In the genomic region with DNA sequence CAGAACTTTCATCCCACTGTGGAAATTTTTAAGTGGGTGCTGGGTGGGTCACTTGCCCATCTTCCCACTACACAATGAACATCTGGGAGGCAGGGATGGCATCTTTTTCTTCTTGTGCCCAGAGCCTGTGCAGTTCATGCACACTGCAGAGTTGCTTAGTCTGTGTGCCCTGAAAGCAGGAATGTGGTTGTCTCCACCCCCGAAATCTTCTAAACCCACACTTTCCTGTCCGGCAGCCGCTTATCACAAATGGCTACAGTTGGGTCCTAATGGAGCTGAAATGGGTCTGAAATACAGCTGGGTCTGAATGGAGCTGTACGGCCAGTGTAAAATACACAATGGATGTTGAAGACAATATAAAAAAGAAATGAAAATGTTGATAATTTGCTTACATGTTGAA, we compare ENCODE assay signal across 28 cellular contexts.
"Had no signal": no experiment of that assay in that cellular context is flagged by ENCODE, and none has a peak within 500 bp of the region (broad histone marks: within the 10 kb centered on the region; RNA-seq: fewer than 3 reads in every experiment).

No MANE protein-coding gene starts in this region.

- H3K27ac ChIP-seq: brain microvascular endothelial cell, esophagus muscularis mucosa, foreskin keratinocyte, gastrocnemius medialis, heart left ventricle had no signal

- DNase-seq: activated CD4-positive, alpha-beta memory T cell treated with anti-CD3 and anti-CD28 coated beads, Interleukin-2, amount 10 ng/mL, durations not matched to agents 7 days and 5 days; activated CD4-positive, alpha-beta T cell treated with anti-CD3 and anti-CD28 coated beads for 36 hours; activated CD4-positive, alpha-beta T cell treated with anti-CD3 and anti-CD28 coated beads, Interleukin-2, amount 10 ng/mL, durations not matched to agents 7 days and 5 days; activated CD4-positive, alpha-beta T cell treated with anti-CD3 and anti-CD28 coated beads, Interleukin-2, amount 50 U/mL, for 4 hours; activated CD4-positive, CD25-positive, alpha-beta regulatory T cell; activated CD4-positive, CD25-positive, alpha-beta regulatory T cell treated with anti-CD3 and anti-CD28 coated beads, Interleukin-2, amount 50 U/mL, for 72 hours; activated CD8-positive, alpha-beta memory T cell treated with anti-CD3 and anti-CD28 coated beads, Interleukin-2, amount 50 U/mL, for 48 hours; activated effector memory CD4-positive, alpha-beta T cell treated with Interleukin-2 at 50 U/mL for 16 hours; activated gamma-delta T cell treated with Interleukin-2 at 50 U/mL for 16 hours; activated naive CD4-positive, alpha-beta T cell treated with anti-CD3 and anti-CD28 coated beads, Interleukin-2, amount 50 U/mL, for 16 hours; activated naive CD4-positive, alpha-beta T cell treated with Interleukin-2 at 50 U/mL for 16 hours; activated T-cell treated with anti-CD3 and anti-CD28 coated beads for 4 hours; activated T-cell treated with anti-CD3 and anti-CD28 coated beads, Interleukin-2, amount 50 U/mL, for 24 hours; amniotic stem cell; anterior cingulate cortex; brain microvascular endothelial cell; cortex of kidney; dermis blood vessel endothelial cell; effector CD4-positive, alpha-beta T cell; effector memory CD8-positive, alpha-beta T cell; erythroblast; foreskin keratinocyte; gastrocnemius medialis; glutamatergic neuron; heart left ventricle; T-helper 2 cell had no signal

- ATAC-seq: activated CD4-positive, alpha-beta T cell treated with anti-CD3 and anti-CD28 coated beads for 36 hours; activated T-helper 17 cell treated with anti-CD3 and anti-CD28 coated beads, Interleukin-2, amount 50 U/mL, for 72 hours; effector memory CD8-positive, alpha-beta T cell; foreskin keratinocyte; gastrocnemius medialis; heart left ventricle had no signal

- H3K4me3 ChIP-seq: esophagus muscularis mucosa, gastrocnemius medialis, heart left ventricle had no signal

- H3K27me3 ChIP-seq: gastrocnemius medialis had no signal

- H3K4me1 ChIP-seq: foreskin keratinocyte, gastrocnemius medialis had no signal

- H3K9me3 ChIP-seq: esophagus muscularis mucosa, gastrocnemius medialis, heart left ventricle had no signal

- H3K36me3 ChIP-seq: brain microvascular endothelial cell, esophagus muscularis mucosa, gastrocnemius medialis, heart left ventricle had no signal
